Comparison of ENCODE assay signal across 1 cellular context in genomic region chr1:65483993-65484754, GRCh38.
TF ChIP-seq lines count a peak whose summit lies in the region.

No MANE protein-coding gene starts in this region.

TF ChIP-seq in HepG2, 621 proteins besides CTCF, POLR2A, EP300 and RAD21 (continued from another document and continues in another):
- no peak for TF ChIP-seq ZNF318 (CRISPR knock-in tag; IDR thresholded peaks at IDR 0.05)
- TF ChIP-seq HNF1A (IDR thresholded peaks at IDR 0.05; ENCODE audit: low read depth): peak; percentile 33; the same call in 1 of the 2 replicates
- no peak for TF ChIP-seq HNF1A (CRISPR knock-in tag; IDR thresholded peaks at IDR 0.05; ENCODE audit: borderline replicate concordance)
- TF ChIP-seq NR2F6 (IDR thresholded peaks at IDR 0.05): peak; percentile 83
- no peak for TF ChIP-seq NR2F6 (CRISPR knock-in tag; IDR thresholded peaks at IDR 0.05)
- no peak for TF ChIP-seq NFAT5 (CRISPR knock-in tag; IDR thresholded peaks at IDR 0.05)
- no peak for TF ChIP-seq IKZF5 (CRISPR knock-in tag; IDR thresholded peaks at IDR 0.05)
- TF ChIP-seq SAP130 (CRISPR knock-in tag; IDR thresholded peaks at IDR 0.05; ENCODE audit: low read depth): peak; percentile 76
- no peak for TF ChIP-seq ZNF790 (CRISPR knock-in tag; IDR thresholded peaks at IDR 0.05; ENCODE audit: borderline replicate concordance)
- no peak for TF ChIP-seq ARNT (IDR thresholded peaks at IDR 0.05)
- no peak for TF ChIP-seq RARG (CRISPR knock-in tag; IDR thresholded peaks at IDR 0.05; ENCODE audit: low read depth)
- TF ChIP-seq MEF2D (CRISPR knock-in tag; IDR thresholded peaks at IDR 0.05): peak; percentile 69; the same call in 1 of the 2 replicates
- TF ChIP-seq RCOR2 (CRISPR knock-in tag; IDR thresholded peaks at IDR 0.05): 0 out of 2 replicates have a peak, but pooled peaks have one; percentile 47
- peak; percentile 71; the same call in 1 of the 2 replicates for TF ChIP-seq SP5 (CRISPR knock-in tag; IDR thresholded peaks at IDR 0.05; ENCODE audit: borderline replicate concordance, low read depth)
- TF ChIP-seq EHMT2 (IDR thresholded peaks at IDR 0.05; ENCODE audit: borderline replicate concordance, low read depth, low read length): peak; percentile 63; the same call in 1 of the 2 replicates
- no peak for TF ChIP-seq TCF12 (IDR thresholded peaks at IDR 0.05)
- TF ChIP-seq TCF12 (CRISPR knock-in tag; IDR thresholded peaks at IDR 0.05): peak; percentile 85; the same call in 1 of the 2 replicates
- peak; percentile 68 for TF ChIP-seq POGZ (CRISPR knock-in tag; IDR thresholded peaks at IDR 0.05)
- TF ChIP-seq HHEX (CRISPR knock-in tag; IDR thresholded peaks at IDR 0.05): peak; percentile 82
- TF ChIP-seq FOXO1 (CRISPR knock-in tag; IDR thresholded peaks at IDR 0.05): peak; percentile 88; the same call in 1 of the 2 replicates
- no peak for TF ChIP-seq HES4 (CRISPR knock-in tag; IDR thresholded peaks at IDR 0.05; ENCODE audit: borderline replicate concordance)
- TF ChIP-seq ZBTB8A (CRISPR knock-in tag; IDR thresholded peaks at IDR 0.05; ENCODE audit: borderline replicate concordance, low read depth): no peak
- TF ChIP-seq PBX2 (CRISPR knock-in tag; IDR thresholded peaks at IDR 0.05): no peak
- TF ChIP-seq NCOA5 (CRISPR knock-in tag; IDR thresholded peaks at IDR 0.05): no peak
- no peak for TF ChIP-seq EEA1 (CRISPR knock-in tag; IDR thresholded peaks at IDR 0.05; ENCODE audit: borderline replicate concordance)
- no peak for TF ChIP-seq ASH2L (IDR thresholded peaks at IDR 0.05; ENCODE audit: insufficient read length, low read depth, low read length)
- peak; percentile 22; the same call in 1 of the 2 replicates for TF ChIP-seq KDM1A (CRISPR knock-in tag; IDR thresholded peaks at IDR 0.05)
- TF ChIP-seq ZBTB14 (CRISPR knock-in tag; IDR thresholded peaks at IDR 0.05): no peak
- no peak for TF ChIP-seq ZNF136 (CRISPR knock-in tag; IDR thresholded peaks at IDR 0.05; ENCODE audit: low read depth)
- TF ChIP-seq SIX4 (CRISPR knock-in tag; IDR thresholded peaks at IDR 0.05): no peak
- no peak for TF ChIP-seq TGIF2 (CRISPR knock-in tag; IDR thresholded peaks at IDR 0.05)
- TF ChIP-seq ZNF549 (CRISPR knock-in tag; IDR thresholded peaks at IDR 0.05): no peak
- TF ChIP-seq TARDBP (CRISPR knock-in tag; IDR thresholded peaks at IDR 0.05): peak; percentile 46; the same call in 1 of the 2 replicates
- TF ChIP-seq ZNF317 (CRISPR knock-in tag; IDR thresholded peaks at IDR 0.05): peak; percentile 43; the same call in 1 of the 2 replicates
- peak; percentile 67; the same call in 1 of the 2 replicates for TF ChIP-seq ZNF205 (CRISPR knock-in tag; IDR thresholded peaks at IDR 0.05)
- TF ChIP-seq ZNF326 (CRISPR knock-in tag; IDR thresholded peaks at IDR 0.05; ENCODE audit: borderline replicate concordance): no peak
- TF ChIP-seq RFX1 (IDR thresholded peaks at IDR 0.05): no peak
- no peak for TF ChIP-seq MTA1 (CRISPR knock-in tag; IDR thresholded peaks at IDR 0.05; ENCODE audit: borderline replicate concordance)
- TF ChIP-seq ZNF207 (IDR thresholded peaks at IDR 0.05; ENCODE audit: borderline replicate concordance): no peak
- TF ChIP-seq ZNF484 (CRISPR knock-in tag; IDR thresholded peaks at IDR 0.05; ENCODE audit: borderline replicate concordance, low read depth): no peak
